Comparison of ENCODE assay signal across 8 cellular contexts in genomic region chr2:112623913-112624777, GRCh38. TPM values are rescaled to one million over a fixed set of nuclear protein-coding genes. Genes with fewer than 3 reads are reported as not detected.
DNase-seq lines count a peak whose midpoint lies in the region; ATAC-seq and TF ChIP-seq lines count a peak whose summit lies in the region.

No MANE protein-coding gene starts in this region.

- H3K4me1 ChIP-seq in tibial nerve, result peaks cover 0 to 25% (median 11%) of the 10 kb centered on the region in 4 donors

- H3K27ac ChIP-seq in tibial nerve, result no peak overlapping the region

- TF ChIP-seq CTCF in astrocyte of the spinal cord (IDR thresholded peaks at IDR 0.05; ENCODE audit: low read depth, low read length), result no peak
- TF ChIP-seq CTCF in tibial nerve (IDR thresholded peaks at IDR 0.05), result no peak

- H3K27ac Mint-ChIP-seq in naive thymus-derived CD8-positive, alpha-beta T cell, result peak overlapping the region in 7 of 10 donors; percentile 34 to 87 (median 63)

- H3K36me3 Mint-ChIP-seq in naive thymus-derived CD8-positive, alpha-beta T cell, result no peaks in the 10 kb centered on the region

- H3K4me1 Mint-ChIP-seq in naive thymus-derived CD8-positive, alpha-beta T cell, result peaks cover 8 to 51% (median 32%) of the 10 kb centered on the region in 4 donors

- POLR2A ChIA-PET in naive thymus-derived CD8-positive, alpha-beta T cell (lab: Charles Lee), result interaction anchor here (0.6 to 14.0 kb wide), 2 partner anchors 12 to 21 kb away, joined by 4 to 330 read pairs; partner anchors contain the start of gene SLC20A1

- TF ChIP-seq EP300 in tibial nerve (IDR thresholded peaks at IDR 0.05), result no peak

- WGBS in tibial nerve, 2 donors, result 86% methylated on average over 11 of the region's 11 CpGs

- H3K9me3 ChIP-seq in tibial nerve, result no peaks in the 10 kb centered on the region

- ATAC-seq in HG02642 (IDR thresholded peaks at IDR 0.05; ENCODE audit: poor library complexity, unreplicated experiment) (peak; percentile 64), GM18517 (IDR thresholded peaks at IDR 0.05; ENCODE audit: unreplicated experiment) (no peak)
- ATAC-seq in naive thymus-derived CD8-positive, alpha-beta T cell, result peak; percentile 34 to 68

- H3K4me3 Mint-ChIP-seq in naive thymus-derived CD8-positive, alpha-beta T cell, result peak overlapping the region in 4 of 10 donors; percentile 1 to 34 (median 30)

- no peaks in the 10 kb centered on the region for H3K9me3 Mint-ChIP-seq in naive thymus-derived CD8-positive, alpha-beta T cell

- DNase-seq in EH (ENCODE audit: low read depth), result peak; percentile 87
- peak; percentile 58 for DNase-seq in T1000 (lab: John Stamatoyannopoulos, UW)
- peak; percentile 75 for DNase-seq in astrocyte of the spinal cord (ENCODE audit: low read depth, low spot score)
- peak in 8 of 10 donors; percentile 14 to 68 (median 34) for DNase-seq in naive thymus-derived CD8-positive, alpha-beta T cell
- no peak for DNase-seq in tibial nerve (ENCODE audit: low spot score in 2 of 2)
- no peak for DNase-seq in NCI-H2081 treated with DMSO at 0.1 percent for 48 hours (lab: John Stamatoyannopoulos, UW)

- no peaks in the 10 kb centered on the region for H3K36me3 ChIP-seq in tibial nerve

- H3K27me3 Mint-ChIP-seq in naive thymus-derived CD8-positive, alpha-beta T cell, result no peaks in the 10 kb centered on the region

- in situ Hi-C loops in astrocyte of the spinal cord (cut with HindIII; ENCODE audit: low sequenced_read_pairs), result no loop called here

- TF ChIP-seq POLR2A in tibial nerve (IDR thresholded peaks at IDR 0.05), result no peak

- no peak overlapping the region for H3K4me3 ChIP-seq in astrocyte of the spinal cord (ENCODE audit: low read depth, low read length)
- H3K4me3 ChIP-seq in tibial nerve, result no peak overlapping the region

- no peaks in the 10 kb centered on the region for H3K27me3 ChIP-seq in tibial nerve

RNA-seq across cellular contexts. Expression of gene SLC20A1, which starts 21.6 kb away (rescaled TPM):
- 10 to 100 TPM; 71.2 to 75.6 TPM for total RNA-seq in naive thymus-derived CD8-positive, alpha-beta T cell
- 10 to 100 TPM; 17.0 to 33.7 (median 21.2) TPM for polyA plus RNA-seq in naive thymus-derived CD8-positive, alpha-beta T cell
- total RNA-seq in tibial nerve, result 10 to 100 TPM; 19.3 to 50.5 (median 32.8) TPM

RNA-seq across cellular contexts. Expression of gene CHCHD5, which starts 39.7 kb away (rescaled TPM):
- 10 to 100 TPM; 20.8 to 27.1 TPM for total RNA-seq in naive thymus-derived CD8-positive, alpha-beta T cell
- 10 to 100 TPM; 43.6 to 61.7 (median 46.2) TPM for polyA plus RNA-seq in naive thymus-derived CD8-positive, alpha-beta T cell
- total RNA-seq in tibial nerve, result 10 to 100 TPM in 3 of 4 donors, 1 to 10 TPM in 1; 4.3 to 30.6 (median 17.9) TPM

Comparison
In these comparisons a context has a peak if more than half of its experiments do, and no peak if none do; other contexts are left out.
1. DNase-seq: peak in EH (single experiment), T1000 (single experiment), astrocyte of the spinal cord (single experiment) and naive thymus-derived CD8-positive, alpha-beta T cell (8 of 10); none in tibial nerve (0 of 2) and NCI-H2081 treated with DMSO at 0.1 percent for 48 hours (single experiment).